Comparison of ENCODE assay signal across 2 cellular contexts in genomic region chr1:157382351-157382750, GRCh38.
TF ChIP-seq lines count a peak whose summit lies in the region.

No MANE protein-coding gene starts in this region.

TF ChIP-seq in HEK293, 187 proteins besides CTCF, POLR2A, EP300 and RAD21 (continued from another document):
- TF ChIP-seq ZNF18 (tag by site-specific recombination; IDR thresholded peaks at IDR 0.05) (no peak), ZNF571 (tag by site-specific recombination; IDR thresholded peaks at IDR 0.05) (no peak), EGR2 (tag by site-specific recombination; IDR thresholded peaks at IDR 0.05; ENCODE audit: low read depth) (peak; percentile 37; the same call in 1 of the 2 replicates)
TF ChIP-seq in HEK293: peak in this region for 1.

TF ChIP-seq in GM12878, 131 proteins besides CTCF, POLR2A, EP300 and RAD21 (continued from another document and continues in another):
- TF ChIP-seq ZBTB11 (CRISPR knock-in tag; IDR thresholded peaks at IDR 0.05) (no peak), SIN3A (IDR thresholded peaks at IDR 0.05; ENCODE audit: low read depth, low read length) (no peak), PBX3 (IDR thresholded peaks at IDR 0.05; ENCODE audit: insufficient replicate concordance, low read depth, low read length) (no peak), NRF1 (conservative IDR thresholded peaks at IDR 0.05; ENCODE audit: low read depth, low read length) (no peak), GATAD2B (conservative IDR thresholded peaks at IDR 0.05; ENCODE audit: low read depth) (no peak), CHD1 (IDR thresholded peaks at IDR 0.05; ENCODE audit: low read depth, low read length) (no peak), ZBTB4 (CRISPR knock-in tag; IDR thresholded peaks at IDR 0.05) (no peak), FOXK2 (IDR thresholded peaks at IDR 0.05) (no peak), ZBED1 (IDR thresholded peaks at IDR 0.05; ENCODE audit: borderline replicate concordance) (no peak), NR2F1 (conservative IDR thresholded peaks at IDR 0.05) (peak; percentile 85), ATF2 (IDR thresholded peaks at IDR 0.05; ENCODE audit: low read length) (no peak), WRNIP1 (IDR thresholded peaks at IDR 0.05; ENCODE audit: borderline replicate concordance, low read depth, low read length) (no peak), MXI1 (IDR thresholded peaks at IDR 0.05; ENCODE audit: low read depth, low read length) (no peak), ZNF384 (IDR thresholded peaks at IDR 0.05; ENCODE audit: borderline replicate concordance, low read depth, low read length) (no peak), SMC3 (IDR thresholded peaks at IDR 0.05; ENCODE audit: borderline replicate concordance, low read length) (no peak), IRF3 (IDR thresholded peaks at IDR 0.05) (no peak), CHD2 (IDR thresholded peaks at IDR 0.05; ENCODE audit: borderline replicate concordance, low read depth, low read length) (no peak), ETV6 (conservative IDR thresholded peaks at IDR 0.05 in 1 of 2, IDR thresholded peaks at IDR 0.05 in 1 of 2; ENCODE audit: borderline replicate concordance in 1 of 2, low read depth in 1 of 2) (no peak), SREBF2 (IDR thresholded peaks at IDR 0.05; ENCODE audit: low read length) (no peak), MEF2A (IDR thresholded peaks at IDR 0.05; ENCODE audit: insufficient read depth, low read depth, low read length) (no peak), DPF2 (IDR thresholded peaks at IDR 0.05) (peak; percentile 22; the same call in 1 of the 2 replicates), SUPT20H (IDR thresholded peaks at IDR 0.05; ENCODE audit: borderline replicate concordance, control insufficient read depth, low read depth, low read length) (no peak), PKNOX1 (IDR thresholded peaks at IDR 0.05) (no peak), CEBPZ (IDR thresholded peaks at IDR 0.05; ENCODE audit: low read depth, low read length) (no peak), BCL3 (IDR thresholded peaks at IDR 0.05; ENCODE audit: borderline replicate concordance, insufficient read depth, low read depth, low read length, poor library complexity, severe bottlenecking) (no peak), JUND (IDR thresholded peaks at IDR 0.05; ENCODE audit: low read depth, low read length) (no peak), FOXM1 (IDR thresholded peaks at IDR 0.05; ENCODE audit: low read depth, low read length) (no peak), USF1 (IDR thresholded peaks at IDR 0.05; ENCODE audit: borderline replicate concordance, extremely low read length, insufficient read depth, low read depth, low read length) (no peak), USF2 (IDR thresholded peaks at IDR 0.05; ENCODE audit: borderline replicate concordance, low read depth, low read length) (peak; percentile 3; the same call in 1 of the 2 replicates), ZNF687 (IDR thresholded peaks at IDR 0.05) (no peak)
